8 cellular contexts compared by ENCODE assay signal in the genomic region with DNA sequence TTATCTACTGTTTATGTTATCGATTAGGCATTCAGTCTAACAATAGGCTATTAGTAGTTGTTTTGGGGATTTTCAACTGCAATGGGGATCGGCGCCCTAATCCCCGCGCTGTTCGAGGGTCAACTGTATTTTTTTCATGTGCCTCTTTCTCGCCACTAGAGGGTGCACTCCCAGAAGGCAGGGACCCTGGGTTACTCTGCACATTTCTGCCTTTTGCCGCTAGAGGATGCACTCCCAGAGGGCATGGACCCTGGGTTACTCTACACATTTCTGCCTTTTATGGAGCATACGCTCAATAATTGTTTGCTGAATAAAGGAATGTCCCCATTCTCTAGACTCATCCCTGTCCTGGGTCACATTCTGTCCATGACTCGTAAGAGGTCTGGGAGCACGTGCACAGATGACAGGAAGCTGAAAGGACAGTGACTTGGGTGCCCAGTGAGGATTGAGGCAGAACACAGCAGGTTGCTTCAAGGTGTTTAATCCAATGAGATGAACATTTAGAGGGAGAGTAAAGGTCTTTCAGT. TPM values are rescaled to one million over a fixed set of nuclear protein-coding genes. Genes with fewer than 3 reads are reported as not detected.
DNase-seq lines count a peak whose midpoint lies in the region; ATAC-seq and TF ChIP-seq lines count a peak whose summit lies in the region.

No MANE protein-coding gene starts in this region.

- no peak overlapping the region; the same call in 1 of the 2 replicates for H2AFZ ChIP-seq in DND-41 (ENCODE audit: low read depth, low read length)

- H3K9ac ChIP-seq in DND-41 (ENCODE audit: low read depth, low read length): no peak overlapping the region

- H3K4me3 ChIP-seq in DND-41 (ENCODE audit: low read depth in 1 of 2, low read length in 2 of 2): no peak overlapping the region

- no peaks in the 10 kb centered on the region for H4K20me1 ChIP-seq in DND-41 (ENCODE audit: insufficient read depth, low read length)

- no peak overlapping the region for H3K27ac ChIP-seq in DND-41 (ENCODE audit: low read length)

- ATAC-seq in DND-41 (ENCODE audit: insufficient read depth, low read depth) (peak; percentile 99), HG03108 (IDR thresholded peaks at IDR 0.05; ENCODE audit: unreplicated experiment) (peak; percentile 51), HG02840 (IDR thresholded peaks at IDR 0.05; ENCODE audit: low FRiP score, unreplicated experiment) (no peak)

- H3K4me1 ChIP-seq in DND-41 (ENCODE audit: insufficient read depth, low read length): no peaks in the 10 kb centered on the region; the same call in 1 of the 2 replicates

- DNase-seq in DND-41: peak; percentile 70
- DNase-seq in NCI-H524 (lab: John Stamatoyannopoulos, UW): peak; percentile 22 to 69
- peak; percentile 48 to 49 for DNase-seq in activated CD4-positive, alpha-beta T cell treated with anti-CD3 and anti-CD28 coated beads, Interleukin-2, amount 50 U/mL, for 4 hours
- DNase-seq in dermis microvascular lymphatic vessel endothelial cell (ENCODE audit: low read depth in 2 of 2): peak; percentile 60 to 71
- peak; percentile 67 for DNase-seq in medulla oblongata (ENCODE audit: extremely low spot score)
- DNase-seq in stimulated activated CD8-positive, alpha-beta memory T cell treated with anti-CD3 and anti-CD28 coated beads, Interleukin-4, amount 100 ng/mL, for 24 hours (ENCODE audit: low read depth): peak; percentile 39

- TF ChIP-seq CTCF in DND-41 (IDR thresholded peaks at IDR 0.05; ENCODE audit: borderline replicate concordance, extremely low read depth, low read length, poor library complexity, severe bottlenecking): peak; percentile 97

- peaks cover 3% of the 10 kb centered on the region for H3K9me3 ChIP-seq in DND-41 (ENCODE audit: insufficient read depth, low read length, severe bottlenecking)

- H3K79me2 ChIP-seq in DND-41 (ENCODE audit: insufficient read depth, low read length): no peaks in the 10 kb centered on the region

- H3K27me3 ChIP-seq in DND-41 (ENCODE audit: insufficient read depth, low read length, poor library complexity): peaks cover 2% of the 10 kb centered on the region

- H3K4me2 ChIP-seq in DND-41 (ENCODE audit: insufficient read depth, low read length): no peak overlapping the region; the same call in 1 of the 2 replicates

- no peaks in the 10 kb centered on the region for H3K36me3 ChIP-seq in DND-41 (ENCODE audit: insufficient read depth, low read length)

RNA-seq across cellular contexts. Expression of a gene that starts 27.9 kb away (rescaled TPM):
- total RNA-seq in dermis microvascular lymphatic vessel endothelial cell: 21.7 and 32.9 TPM in 2 replicates

RNA-seq across cellular contexts. Expression of a gene that starts 50.9 kb away (rescaled TPM):
- not detected in 2 replicates for total RNA-seq in dermis microvascular lymphatic vessel endothelial cell
